ENCODE assay signal across 7 cellular contexts in the genomic region with DNA sequence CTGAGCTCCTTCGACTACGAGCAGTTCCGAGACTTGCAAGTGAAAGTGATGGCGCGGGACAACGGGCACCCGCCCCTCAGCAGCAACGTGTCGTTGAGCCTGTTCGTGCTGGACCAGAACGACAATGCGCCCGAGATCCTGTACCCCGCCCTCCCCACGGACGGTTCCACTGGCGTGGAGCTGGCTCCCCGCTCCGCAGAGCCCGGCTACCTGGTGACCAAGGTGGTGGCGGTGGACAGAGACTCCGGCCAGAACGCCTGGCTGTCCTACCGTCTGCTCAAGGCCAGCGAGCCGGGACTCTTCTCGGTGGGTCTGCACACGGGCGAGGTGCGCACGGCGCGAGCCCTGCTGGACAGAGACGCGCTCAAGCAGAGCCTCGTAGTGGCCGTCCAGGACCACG. TPM values are rescaled to one million over a fixed set of nuclear protein-coding genes. Genes with fewer than 3 reads are reported as not detected.
DNase-seq lines count a peak whose midpoint lies in the region; ATAC-seq and TF ChIP-seq lines count a peak whose summit lies in the region.
"Not testable (repeated sequence)": the region's sequence is repeated elsewhere in the genome, so short reads cannot be mapped to it uniquely, and the experiment has no call there.
"Had no signal": no experiment of that assay in that cellular context is flagged by ENCODE, and none has a peak within 500 bp of the region (broad histone marks: within the 10 kb centered on the region; RNA-seq: fewer than 3 reads in every experiment).

No MANE protein-coding gene starts in this region.

- not testable (repeated sequence) for H3K27ac ChIP-seq in IMR-90 (ENCODE audit: insufficient read depth, low read length); skeletal muscle tissue (ENCODE audit: low read depth, low read length)

- not testable (repeated sequence) for H2BK15ac ChIP-seq in IMR-90 (ENCODE audit: low read depth, low read length)

- POLR2A ChIA-PET in IMR-90 (lab: Charles Lee; ENCODE audit: unreplicated experiment); activated CD8-positive, alpha-beta T cell treated with anti-CD3 and anti-CD28 coated beads, Interleukin-2, amount 10 ng/mL, durations not matched to agents 7 days and 5 days (lab: Charles Lee): not testable (repeated sequence)

- not testable (repeated sequence) for H3K23ac ChIP-seq in IMR-90 (ENCODE audit: low read depth, low read length)

- not testable (repeated sequence) for H3K56ac ChIP-seq in IMR-90 (ENCODE audit: extremely low read depth, insufficient read depth, low read length)

- not testable (repeated sequence) for H2BK120ac ChIP-seq in IMR-90 (ENCODE audit: low read depth, low read length)

- not testable (repeated sequence) for ATAC-seq in IMR-90 (ENCODE audit: low read depth); activated CD8-positive, alpha-beta T cell treated with anti-CD3 and anti-CD28 coated beads, Interleukin-2, amount 10 ng/mL, durations not matched to agents 7 days and 5 days; naive B cell (ENCODE audit: low read depth in 2 of 2)

- H4K20me1 ChIP-seq in IMR-90 (ENCODE audit: insufficient read depth, low read length): not testable (repeated sequence)

- H3K9me3 Mint-ChIP-seq in activated CD8-positive, alpha-beta T cell treated with anti-CD3 and anti-CD28 coated beads, Interleukin-2, amount 10 ng/mL, durations not matched to agents 7 days and 5 days (ENCODE audit: insufficient read depth): peaks cover 33% of the 10 kb centered on the region
- H3K9me3 Mint-ChIP-seq in naive B cell: peaks cover 12 to 61% (median 38%) of the 10 kb centered on the region in 7 donors

- H3K9ac ChIP-seq in IMR-90 (ENCODE audit: low read depth, low read length); skeletal muscle tissue (ENCODE audit: low read depth in 1 of 3, low read length in 3 of 3): not testable (repeated sequence)
- H3K9ac ChIP-seq in adipocyte (ENCODE audit: low read length): peak overlapping the region; percentile 83

- peaks cover 17 to 20% of the 10 kb centered on the region in 2 experiments; a peak in 3 of 4 replicates for H3K79me1 ChIP-seq in IMR-90 (ENCODE audit: low read depth in 1 of 2, low read length in 2 of 2)

- not testable (repeated sequence) for H3K4ac ChIP-seq in IMR-90 (ENCODE audit: low read depth, low read length)

- peaks cover 18% of the 10 kb centered on the region for H3K4me1 Mint-ChIP-seq in activated CD8-positive, alpha-beta T cell treated with anti-CD3 and anti-CD28 coated beads, Interleukin-2, amount 10 ng/mL, durations not matched to agents 7 days and 5 days (ENCODE audit: low read depth)
- H3K4me1 Mint-ChIP-seq in naive B cell: peaks cover 13 to 20% (median 13%) of the 10 kb centered on the region in 3 donors

- not testable (repeated sequence) for H4K5ac ChIP-seq in IMR-90 (ENCODE audit: low read depth, low read length)

- not testable (repeated sequence) for H3K27me3 ChIP-seq in IMR-90 (ENCODE audit: control insufficient read depth, insufficient read depth, low read length); adipocyte (replicated peaks; ENCODE audit: control insufficient read depth, insufficient read depth, low read length); skeletal muscle tissue (ENCODE audit: control insufficient read depth in 3 of 3, insufficient read depth in 3 of 3, low read length in 3 of 3)

- H2AK5ac ChIP-seq in IMR-90 (ENCODE audit: low read depth, low read length): not testable (repeated sequence)

- CTCF ChIA-PET in IMR-90 (lab: Yijun Ruan, JAX): interaction anchor here (0.6 kb wide), 1 partner anchor 74 kb away, joined by 3 read pairs; no protein-coding TSS in a partner anchor
- CTCF ChIA-PET in activated CD8-positive, alpha-beta T cell treated with anti-CD3 and anti-CD28 coated beads, Interleukin-2, amount 10 ng/mL, durations not matched to agents 7 days and 5 days (lab: Charles Lee): not testable (repeated sequence)

- not testable (repeated sequence) for TF ChIP-seq RAD21 in IMR-90 (IDR thresholded peaks at IDR 0.05; ENCODE audit: low read length)

- DNase-seq in IMR-90; activated CD8-positive, alpha-beta T cell treated with anti-CD3 and anti-CD28 coated beads, Interleukin-2, amount 10 ng/mL, durations not matched to agents 7 days and 5 days; adipocyte (ENCODE audit: low read depth); fibroblast of the aortic adventitia (ENCODE audit: low read depth); naive B cell: not testable (repeated sequence)

- intact Hi-C loops in IMR-90 (cut with micrococcal nuclease): loop anchor here (5.0 kb wide), 1 partner anchor 45 kb away; the partner anchor contains the start of gene PCDHGC3

- dilution Hi-C loops in IMR-90 (cut with HindIII; ENCODE audit: low sequenced_read_pairs, unreplicated experiment): not testable (repeated sequence)

- H2AFZ ChIP-seq in IMR-90 (replicated peaks; ENCODE audit: low read length, poor library complexity): peak overlapping the region; percentile 49

- H3K4me3 ChIP-seq in IMR-90 (ENCODE audit: insufficient read depth, low read depth, low read length): not testable (repeated sequence)
- H3K4me3 ChIP-seq in adipocyte (ENCODE audit: low read length): peak overlapping the region; percentile 85
- peak overlapping the region; percentile 69 for H3K4me3 ChIP-seq in fibroblast of the aortic adventitia (ENCODE audit: low read depth, low read length)
- H3K4me3 ChIP-seq in skeletal muscle tissue (ENCODE audit: low read length in 3 of 3): peak overlapping the region; percentile 29 to 78 (median 51)

- H3K27me3 Mint-ChIP-seq in activated CD8-positive, alpha-beta T cell treated with anti-CD3 and anti-CD28 coated beads, Interleukin-2, amount 10 ng/mL, durations not matched to agents 7 days and 5 days (ENCODE audit: low read depth): peaks cover 33% of the 10 kb centered on the region
- peaks cover 53 to 68% (median 67%) of the 10 kb centered on the region in 3 donors for H3K27me3 Mint-ChIP-seq in naive B cell

- H2AK9ac ChIP-seq in IMR-90 (replicated peaks; ENCODE audit: low read depth, low read length, poor library complexity): peak overlapping the region; percentile 31

- H3K4me1 ChIP-seq in IMR-90 (ENCODE audit: control insufficient read depth, insufficient read depth, low read length); skeletal muscle tissue (ENCODE audit: control insufficient read depth in 3 of 3, insufficient read depth in 3 of 3, low read length in 3 of 3): not testable (repeated sequence)
- peaks cover 16% of the 10 kb centered on the region for H3K4me1 ChIP-seq in adipocyte (ENCODE audit: control insufficient read depth, insufficient read depth, low read length)

- H4K91ac ChIP-seq in IMR-90 (ENCODE audit: insufficient read depth, low read depth, low read length): not testable (repeated sequence)

- not testable (repeated sequence) for H3K27ac Mint-ChIP-seq in activated CD8-positive, alpha-beta T cell treated with anti-CD3 and anti-CD28 coated beads, Interleukin-2, amount 10 ng/mL, durations not matched to agents 7 days and 5 days
- H3K27ac Mint-ChIP-seq in naive B cell: peak overlapping the region in 3 of 6 donors; percentile 49 to 90 (median 89)

- peaks cover 21% of the 10 kb centered on the region for H3K36me3 Mint-ChIP-seq in activated CD8-positive, alpha-beta T cell treated with anti-CD3 and anti-CD28 coated beads, Interleukin-2, amount 10 ng/mL, durations not matched to agents 7 days and 5 days (ENCODE audit: low read depth)
- H3K36me3 Mint-ChIP-seq in naive B cell: peaks cover 16 to 51% of the 10 kb centered on the region in 2 donors

- not testable (repeated sequence) for TF ChIP-seq CTCF in IMR-90 (conservative IDR thresholded peaks at IDR 0.05; ENCODE audit: low read depth, low read length); fibroblast of the aortic adventitia (IDR thresholded peaks at IDR 0.05; ENCODE audit: insufficient read depth, low read length)

- H3K9me3 ChIP-seq in IMR-90 (ENCODE audit: control insufficient read depth, insufficient read depth, low read length) (peaks cover 31% of the 10 kb centered on the region; the same call in 1 of the 2 replicates), adipocyte (ENCODE audit: control insufficient read depth, low read length) (peaks cover 19% of the 10 kb centered on the region), skeletal muscle tissue (ENCODE audit: control insufficient read depth in 3 of 3, low read length in 3 of 3) (peaks cover 5 to 26% (median 10%) of the 10 kb centered on the region in 3 donors)

- in situ Hi-C loops in IMR-90 (cut with MboI; ENCODE audit: low sequenced_read_pairs): not testable (repeated sequence)

- H3K18ac ChIP-seq in IMR-90 (ENCODE audit: low read depth, low read length): not testable (repeated sequence)

- not testable (repeated sequence) for H3K14ac ChIP-seq in IMR-90 (replicated peaks; ENCODE audit: low read depth, low read length)

- not testable (repeated sequence) for H2BK20ac ChIP-seq in IMR-90 (ENCODE audit: low read depth, low read length)

- H2BK5ac ChIP-seq in IMR-90 (ENCODE audit: low read depth, low read length, poor library complexity, severe bottlenecking): not testable (repeated sequence)

- not testable (repeated sequence) for H3K4me2 ChIP-seq in IMR-90 (ENCODE audit: low read depth, low read length)

- not testable (repeated sequence) for TF ChIP-seq POLR2A in IMR-90 (IDR thresholded peaks at IDR 0.05; ENCODE audit: low read depth, low read length)

- H3K36me3 ChIP-seq in IMR-90 (ENCODE audit: control insufficient read depth, insufficient read depth, low read length) (peaks cover 15% of the 10 kb centered on the region; the same call in 1 of the 2 replicates), adipocyte (ENCODE audit: control insufficient read depth, insufficient read depth, low read length, severe bottlenecking) (peaks cover 11% of the 10 kb centered on the region), skeletal muscle tissue (ENCODE audit: control insufficient read depth in 3 of 3, insufficient read depth in 3 of 3, low read length in 3 of 3) (peaks cover 7 to 13% (median 11%) of the 10 kb centered on the region in 3 donors)

- 56% methylated on average over 15 of the region's 38 CpGs; no CpG with 5 or more reads in 1 of the 2 experiments for WGBS in IMR-90 (ENCODE audit: extremely low coverage in 2 of 2, insufficient read length in 1 of 2), 2 experiments

- not testable (repeated sequence) for H3K9me1 ChIP-seq in IMR-90 (ENCODE audit: insufficient read depth, low read length)

- H4K8ac ChIP-seq in IMR-90 (ENCODE audit: low read depth in 2 of 2, low read length in 2 of 2): not testable (repeated sequence)

- peak overlapping the region; percentile 63 for H3K4me3 Mint-ChIP-seq in activated CD8-positive, alpha-beta T cell treated with anti-CD3 and anti-CD28 coated beads, Interleukin-2, amount 10 ng/mL, durations not matched to agents 7 days and 5 days
- H3K4me3 Mint-ChIP-seq in naive B cell: peak overlapping the region in 5 of 8 donors; percentile 42 to 88 (median 77)

- BruUV-seq in IMR-90 (replicated peaks; lab: Mats Ljungman, UMichigan): not testable (repeated sequence)

RNA-seq across cellular contexts. Expression of gene PCDHGA12, which starts 2.0 kb away (rescaled TPM):
- total RNA-seq in IMR-90 (2012; rRNA removed) (8.8 and 9.7 TPM in 2 replicates), fibroblast of the aortic adventitia (ENCODE audit: low replicate concordance) (39.7 and 50.5 TPM in 2 replicates), skeletal muscle tissue (3.1 TPM)
- polyA plus RNA-seq in IMR-90 (2012; rRNA removed) (7.9 and 9.2 TPM in 2 replicates), naive B cell (ENCODE audit: low read depth in 6 of 6) (under 1 TPM in 3 of 6 donors, not detected in 3; 0.09 to 0.16 (median 0.11) TPM)
- 8.7 and 9.5 TPM in 2 replicates for polyA plus RNA-seq in IMR-90 (2012; cell fraction: cytosol; rRNA removed)
- polyA plus RNA-seq in IMR-90 (2012; cell fraction: nucleus; rRNA removed; ENCODE audit: low replicate concordance): 5.9 and 6.2 TPM in 2 replicates
- not detected for total RNA-seq in activated CD8-positive, alpha-beta T cell treated with anti-CD3 and anti-CD28 coated beads, Interleukin-2, amount 10 ng/mL, durations not matched to agents 7 days and 5 days
- total RNA-seq: CD4-positive, CD25-positive, alpha-beta regulatory T cell had no signal
- polyA plus RNA-seq: CD4-positive, CD25-positive, alpha-beta regulatory T cell had no signal

RNA-seq across cellular contexts. Expression of gene PCDHGA11, which starts 11.5 kb away (rescaled TPM):
- 5.4 and 5.8 TPM in 2 replicates for total RNA-seq in IMR-90 (2012; rRNA removed)
- polyA plus RNA-seq in IMR-90 (2012; rRNA removed): 6.9 and 7.5 TPM in 2 replicates
- 5.3 and 6.0 TPM in 2 replicates for polyA plus RNA-seq in IMR-90 (2012; cell fraction: cytosol; rRNA removed)
- 4.7 and 5.2 TPM in 2 replicates for polyA plus RNA-seq in IMR-90 (2012; cell fraction: nucleus; rRNA removed; ENCODE audit: low replicate concordance)
- under 1 TPM in 1 of 2 experiments, not detected in 1; 0.05 TPM for total RNA-seq in activated CD8-positive, alpha-beta T cell treated with anti-CD3 and anti-CD28 coated beads, Interleukin-2, amount 10 ng/mL, durations not matched to agents 7 days and 5 days
- total RNA-seq in fibroblast of the aortic adventitia (ENCODE audit: low replicate concordance): 7.6 and 17.8 TPM in 2 replicates
- not detected for polyA plus RNA-seq in naive B cell (ENCODE audit: low read depth in 6 of 6)
- total RNA-seq in skeletal muscle tissue: 6.8 TPM
- total RNA-seq: CD4-positive, CD25-positive, alpha-beta regulatory T cell had no signal
- polyA plus RNA-seq: CD4-positive, CD25-positive, alpha-beta regulatory T cell had no signal

RNA-seq across cellular contexts. Expression of gene PCDHGB7, which starts 14.8 kb away (rescaled TPM):
- total RNA-seq in IMR-90 (2012; rRNA removed): 5.8 and 6.3 TPM in 2 replicates
- polyA plus RNA-seq in IMR-90 (2012; rRNA removed): 7.4 and 8.1 TPM in 2 replicates
- 3.2 and 7.1 TPM in 2 replicates for polyA plus RNA-seq in IMR-90 (2012; cell fraction: cytosol; rRNA removed)
- 5.6 and 6.1 TPM in 2 replicates for polyA plus RNA-seq in IMR-90 (2012; cell fraction: nucleus; rRNA removed; ENCODE audit: low replicate concordance)
- not detected for total RNA-seq in activated CD8-positive, alpha-beta T cell treated with anti-CD3 and anti-CD28 coated beads, Interleukin-2, amount 10 ng/mL, durations not matched to agents 7 days and 5 days
- 16.7 and 22.1 TPM in 2 replicates for total RNA-seq in fibroblast of the aortic adventitia (ENCODE audit: low replicate concordance)
- not detected for polyA plus RNA-seq in naive B cell (ENCODE audit: low read depth in 6 of 6)
- total RNA-seq in skeletal muscle tissue: 7.3 TPM
- total RNA-seq: CD4-positive, CD25-positive, alpha-beta regulatory T cell had no signal
- polyA plus RNA-seq: CD4-positive, CD25-positive, alpha-beta regulatory T cell had no signal

RNA-seq across cellular contexts. Expression of gene PCDHGA10, which starts 19.5 kb away (rescaled TPM):
- total RNA-seq in IMR-90 (2012; rRNA removed) (6.6 and 6.9 TPM in 2 replicates), fibroblast of the aortic adventitia (ENCODE audit: low replicate concordance) (10.6 and 22.2 TPM in 2 replicates), skeletal muscle tissue (4.2 TPM)
- polyA plus RNA-seq in IMR-90 (2012; rRNA removed) (3.4 TPM in 2 replicates), naive B cell (ENCODE audit: low read depth in 6 of 6) (under 1 TPM in 1 of 6 donors, not detected in 5; 0.05 TPM)
- polyA plus RNA-seq in IMR-90 (2012; cell fraction: cytosol; rRNA removed): 2.3 and 3.5 TPM in 2 replicates
- 4.0 and 4.9 TPM in 2 replicates for polyA plus RNA-seq in IMR-90 (2012; cell fraction: nucleus; rRNA removed; ENCODE audit: low replicate concordance)
- not detected for total RNA-seq in activated CD8-positive, alpha-beta T cell treated with anti-CD3 and anti-CD28 coated beads, Interleukin-2, amount 10 ng/mL, durations not matched to agents 7 days and 5 days
- total RNA-seq: CD4-positive, CD25-positive, alpha-beta regulatory T cell had no signal
- polyA plus RNA-seq: CD4-positive, CD25-positive, alpha-beta regulatory T cell had no signal

RNA-seq across cellular contexts. Expression of gene PCDHGB6, which starts 24.5 kb away (rescaled TPM):
- 2.2 and 2.8 TPM in 2 replicates for total RNA-seq in IMR-90 (2012; rRNA removed)
- 1.4 and 1.5 TPM in 2 replicates for polyA plus RNA-seq in IMR-90 (2012; rRNA removed)
- 0.64 and 1.3 TPM in 2 replicates for polyA plus RNA-seq in IMR-90 (2012; cell fraction: cytosol; rRNA removed)
- 3.1 and 4.2 TPM in 2 replicates for polyA plus RNA-seq in IMR-90 (2012; cell fraction: nucleus; rRNA removed; ENCODE audit: low replicate concordance)
- total RNA-seq in activated CD8-positive, alpha-beta T cell treated with anti-CD3 and anti-CD28 coated beads, Interleukin-2, amount 10 ng/mL, durations not matched to agents 7 days and 5 days: not detected
- total RNA-seq in fibroblast of the aortic adventitia (ENCODE audit: low replicate concordance): 3.8 and 5.8 TPM in 2 replicates
- polyA plus RNA-seq in naive B cell (ENCODE audit: low read depth in 6 of 6): under 1 TPM in 2 of 6 donors, not detected in 4; 0.11 to 0.17 TPM
- total RNA-seq in skeletal muscle tissue: 5.2 TPM
- total RNA-seq: CD4-positive, CD25-positive, alpha-beta regulatory T cell had no signal
- polyA plus RNA-seq: CD4-positive, CD25-positive, alpha-beta regulatory T cell had no signal
